25 cellular contexts compared by ENCODE assay signal in genomic region chr13:78540424-78540823, GRCh38.
"Had no signal": no experiment of that assay in that cellular context is flagged by ENCODE, and none has a peak within 500 bp of the region (broad histone marks: within the 10 kb centered on the region; RNA-seq: fewer than 3 reads in every experiment).

No MANE protein-coding gene starts in this region.

- DNase-seq: activated CD4-positive, alpha-beta T cell treated with anti-CD3 and anti-CD28 coated beads for 48 hours; activated CD4-positive, alpha-beta T cell treated with anti-CD3 and anti-CD28 coated beads, Interleukin-2, amount 50 U/mL, for 1 hour; activated CD4-positive, alpha-beta T cell treated with anti-CD3 and anti-CD28 coated beads, Interleukin-2, amount 50 U/mL, for 48 hours; activated CD8-positive, alpha-beta memory T cell treated with anti-CD3 and anti-CD28 coated beads for 24 hours; activated CD8-positive, alpha-beta T cell treated with anti-CD3 and anti-CD28 coated beads for 36 hours; activated effector memory CD4-positive, alpha-beta T cell treated with Interleukin-2 at 50 U/mL for 16 hours; activated gamma-delta T cell treated with Interleukin-2 at 50 U/mL for 16 hours; activated naive CD4-positive, alpha-beta T cell treated with anti-CD3 and anti-CD28 coated beads, Interleukin-2, amount 50 U/mL, for 16 hours; activated naive CD4-positive, alpha-beta T cell treated with Interleukin-2 at 50 U/mL for 16 hours; activated T-cell treated with anti-CD3 and anti-CD28 coated beads, Interleukin-2, amount 50 U/mL, for 4 hours; amniotic stem cell; anterior cingulate cortex; brain microvascular endothelial cell; dorsolateral prefrontal cortex; effector memory CD4-positive, alpha-beta T cell; endodermal cell; foreskin fibroblast; heart left ventricle; T-helper 2 cell had no signal

- H3K27ac ChIP-seq: brain microvascular endothelial cell, coronary artery, dorsolateral prefrontal cortex, heart left ventricle had no signal

- H3K27ac Mint-ChIP-seq: activated CD8-positive, alpha-beta T cell treated with anti-CD3 and anti-CD28 coated beads for 36 hours; activated naive CD8-positive, alpha-beta T cell; activated T-helper 17 cell treated with anti-CD3 and anti-CD28 coated beads, Interleukin-2, amount 50 U/mL, for 72 hours; dendritic cell treated with granulocyte-macrophage colony-stimulating factor and Interleukin-4, amounts not matched to agents 40 ng/mL and 50 ng/mL, for 4 days; endodermal cell had no signal

- ATAC-seq: activated CD8-positive, alpha-beta T cell treated with anti-CD3 and anti-CD28 coated beads for 36 hours; activated T-cell treated with anti-CD3 and anti-CD28 coated beads, Interleukin-2, amount 50 U/mL, for 4 hours; activated T-helper 17 cell treated with anti-CD3 and anti-CD28 coated beads, Interleukin-2, amount 50 U/mL, for 72 hours; esophagus mucosa; heart left ventricle had no signal

- H3K27me3 ChIP-seq: brain microvascular endothelial cell had no signal

- H3K36me3 ChIP-seq: brain microvascular endothelial cell, heart left ventricle had no signal

- H3K4me1 Mint-ChIP-seq: activated T-helper 17 cell treated with anti-CD3 and anti-CD28 coated beads, Interleukin-2, amount 50 U/mL, for 72 hours; central memory CD8-positive, alpha-beta T cell; endodermal cell had no signal

- H3K4me3 ChIP-seq: coronary artery, dorsolateral prefrontal cortex, heart left ventricle had no signal

- H3K4me1 ChIP-seq: heart left ventricle had no signal

- H3K4me3 Mint-ChIP-seq: activated CD8-positive, alpha-beta T cell treated with anti-CD3 and anti-CD28 coated beads for 36 hours; activated naive CD8-positive, alpha-beta T cell; activated T-cell treated with anti-CD3 and anti-CD28 coated beads, Interleukin-2, amount 50 U/mL, for 4 hours; activated T-helper 17 cell treated with anti-CD3 and anti-CD28 coated beads, Interleukin-2, amount 50 U/mL, for 72 hours; central memory CD8-positive, alpha-beta T cell; dendritic cell treated with granulocyte-macrophage colony-stimulating factor and Interleukin-4, amounts not matched to agents 40 ng/mL and 50 ng/mL, for 4 days; endodermal cell had no signal

- H3K36me3 Mint-ChIP-seq: activated naive CD8-positive, alpha-beta T cell had no signal

- H3K9me3 Mint-ChIP-seq: activated T-cell treated with anti-CD3 and anti-CD28 coated beads, Interleukin-2, amount 50 U/mL, for 4 hours; activated T-helper 17 cell treated with anti-CD3 and anti-CD28 coated beads, Interleukin-2, amount 50 U/mL, for 72 hours; dendritic cell treated with granulocyte-macrophage colony-stimulating factor and Interleukin-4, amounts not matched to agents 40 ng/mL and 50 ng/mL, for 4 days; endodermal cell had no signal
